Comparison of ENCODE assay signal across 13 cellular contexts in the genomic region with DNA sequence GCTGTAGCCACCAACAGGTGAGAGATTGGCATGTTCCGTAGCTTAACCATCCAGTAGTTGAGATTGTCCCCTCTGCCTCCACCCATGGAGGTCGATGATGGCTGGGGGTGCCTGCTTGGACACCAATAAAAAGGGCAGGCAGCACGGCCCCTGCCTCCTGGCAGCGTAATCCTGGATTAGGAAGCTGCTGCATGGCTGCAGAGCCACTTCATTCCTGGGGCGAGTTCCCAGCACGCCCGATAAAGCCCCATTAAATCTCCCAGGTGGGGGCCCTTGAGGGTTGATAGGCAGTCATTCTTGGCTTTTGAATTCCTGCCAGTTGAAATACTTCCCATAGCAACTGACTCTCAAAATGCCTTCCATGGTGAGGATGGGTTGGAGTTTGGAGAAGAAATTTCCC.
"Had no signal": no experiment of that assay in that cellular context is flagged by ENCODE, and none has a peak within 500 bp of the region (broad histone marks: within the 10 kb centered on the region; RNA-seq: fewer than 3 reads in every experiment).

No MANE protein-coding gene starts in this region.

- H3K27me3 ChIP-seq: body of pancreas, hepatocyte, tibial nerve had no signal

- H3K4me3 Mint-ChIP-seq: activated CD4-positive, alpha-beta T cell treated with anti-CD3 and anti-CD28 coated beads, Interleukin-2, amount 10 ng/mL, durations not matched to agents 24 days and 14 days; activated naive CD4-positive, alpha-beta T cell treated with anti-CD3 and anti-CD28 coated beads, Interleukin-2, amount 10 ng/mL, durations not matched to agents 7 days and 5 days; endodermal cell; naive thymus-derived CD4-positive, alpha-beta T cell; T-helper 1 cell treated with Interleukin-12 subunit alpha and Interleukin-12 subunit beta and Interleukin-4 antibody, amounts not matched to agents 30 μg/mL and 1 μg/mL, for 36 hours; WTC11 had no signal

- ATAC-seq: body of pancreas; naive thymus-derived CD4-positive, alpha-beta T cell; SK-N-SH treated with all-trans-retinoic acid at 6 μM for 48 hours; WTC11 had no signal

- DNase-seq: activated CD4-positive, alpha-beta T cell treated with anti-CD3 and anti-CD28 coated beads, Interleukin-2, amount 10 ng/mL, durations not matched to agents 24 days and 14 days; activated naive CD4-positive, alpha-beta T cell treated with anti-CD3 and anti-CD28 coated beads, Interleukin-2, amount 10 ng/mL, durations not matched to agents 7 days and 5 days; cerebellar nuclear complex; endodermal cell; kidney glomerular epithelial cell; naive thymus-derived CD4-positive, alpha-beta T cell; nucleus accumbens had no signal

- H3K27me3 Mint-ChIP-seq: activated CD4-positive, alpha-beta T cell treated with anti-CD3 and anti-CD28 coated beads, Interleukin-2, amount 10 ng/mL, durations not matched to agents 24 days and 14 days had no signal

- H3K4me1 ChIP-seq: body of pancreas had no signal

- H3K36me3 ChIP-seq: tibial nerve had no signal

- H3K36me3 Mint-ChIP-seq: activated naive CD4-positive, alpha-beta T cell treated with anti-CD3 and anti-CD28 coated beads, Interleukin-2, amount 10 ng/mL, durations not matched to agents 7 days and 5 days had no signal

- H3K27ac Mint-ChIP-seq: activated CD4-positive, alpha-beta T cell treated with anti-CD3 and anti-CD28 coated beads, Interleukin-2, amount 10 ng/mL, durations not matched to agents 24 days and 14 days; activated naive CD4-positive, alpha-beta T cell treated with anti-CD3 and anti-CD28 coated beads, Interleukin-2, amount 10 ng/mL, durations not matched to agents 7 days and 5 days; endodermal cell; naive thymus-derived CD4-positive, alpha-beta T cell; T-helper 1 cell treated with Interleukin-12 subunit alpha and Interleukin-12 subunit beta and Interleukin-4 antibody, amounts not matched to agents 30 μg/mL and 1 μg/mL, for 36 hours; WTC11 had no signal

- H3K9me3 Mint-ChIP-seq: activated CD4-positive, alpha-beta T cell treated with anti-CD3 and anti-CD28 coated beads, Interleukin-2, amount 10 ng/mL, durations not matched to agents 24 days and 14 days had no signal

- H3K4me1 Mint-ChIP-seq: activated CD4-positive, alpha-beta T cell treated with anti-CD3 and anti-CD28 coated beads, Interleukin-2, amount 10 ng/mL, durations not matched to agents 24 days and 14 days; activated naive CD4-positive, alpha-beta T cell treated with anti-CD3 and anti-CD28 coated beads, Interleukin-2, amount 10 ng/mL, durations not matched to agents 7 days and 5 days; endodermal cell; naive thymus-derived CD4-positive, alpha-beta T cell; WTC11 had no signal

- H3K27ac ChIP-seq: body of pancreas, hepatocyte, tibial nerve had no signal

- H3K4me3 ChIP-seq: body of pancreas, hepatocyte, tibial nerve had no signal

- H3K9me3 ChIP-seq: body of pancreas had no signal
